In the genomic region with DNA sequence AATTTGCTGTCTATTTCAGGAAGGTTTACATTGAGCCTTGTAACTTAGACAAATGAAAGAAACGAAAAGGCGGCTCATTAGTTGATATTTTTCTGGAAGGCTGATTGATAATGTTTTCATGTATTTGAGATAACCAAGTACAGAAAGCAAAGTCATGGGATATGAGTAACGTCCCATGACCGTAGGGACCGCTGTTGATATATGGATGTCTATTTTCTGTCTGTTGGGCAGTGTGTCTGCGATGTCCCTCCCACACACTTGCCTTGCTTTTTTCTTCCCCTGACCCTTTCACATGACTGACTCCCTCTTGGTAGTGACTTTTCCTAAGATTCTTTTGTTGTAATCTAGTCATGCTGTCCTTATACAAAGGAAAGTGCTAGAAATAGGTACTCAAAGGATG, we compare ENCODE assay signal across 1 cellular context.
A peak's percentile ranks its signal among the peaks of the same experiment; 100 is the strongest.
TF ChIP-seq lines count a peak whose summit lies in the region.

No MANE protein-coding gene starts in this region.

TF ChIP-seq in K562, 482 proteins besides CTCF, POLR2A, EP300 and RAD21 (continued from another document and continues in another):
- TF ChIP-seq, protein P1, sequence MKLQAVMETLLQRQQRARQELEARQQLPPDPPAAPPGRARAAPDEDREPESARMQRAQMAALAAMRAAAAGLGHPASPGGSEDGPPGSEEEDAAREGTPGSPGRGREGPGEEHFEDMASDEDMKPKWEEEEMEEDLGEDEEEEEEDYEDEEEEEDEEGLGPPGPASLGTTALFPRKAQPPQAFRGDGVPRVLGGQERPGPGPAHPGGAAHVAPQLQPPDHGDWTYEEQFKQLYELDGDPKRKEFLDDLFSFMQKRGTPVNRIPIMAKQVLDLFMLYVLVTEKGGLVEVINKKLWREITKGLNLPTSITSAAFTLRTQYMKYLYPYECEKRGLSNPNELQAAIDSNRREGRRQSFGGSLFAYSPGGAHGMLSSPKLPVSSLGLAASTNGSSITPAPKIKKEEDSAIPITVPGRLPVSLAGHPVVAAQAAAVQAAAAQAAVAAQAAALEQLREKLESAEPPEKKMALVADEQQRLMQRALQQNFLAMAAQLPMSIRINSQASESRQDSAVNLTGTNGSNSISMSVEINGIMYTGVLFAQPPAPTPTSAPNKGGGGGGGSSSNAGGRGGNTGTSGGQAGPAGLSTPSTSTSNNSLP (IDR thresholded peaks at IDR 0.05; ENCODE audit: borderline replicate concordance, low read depth, low read length), result no peak
- TF ChIP-seq, protein P2, sequence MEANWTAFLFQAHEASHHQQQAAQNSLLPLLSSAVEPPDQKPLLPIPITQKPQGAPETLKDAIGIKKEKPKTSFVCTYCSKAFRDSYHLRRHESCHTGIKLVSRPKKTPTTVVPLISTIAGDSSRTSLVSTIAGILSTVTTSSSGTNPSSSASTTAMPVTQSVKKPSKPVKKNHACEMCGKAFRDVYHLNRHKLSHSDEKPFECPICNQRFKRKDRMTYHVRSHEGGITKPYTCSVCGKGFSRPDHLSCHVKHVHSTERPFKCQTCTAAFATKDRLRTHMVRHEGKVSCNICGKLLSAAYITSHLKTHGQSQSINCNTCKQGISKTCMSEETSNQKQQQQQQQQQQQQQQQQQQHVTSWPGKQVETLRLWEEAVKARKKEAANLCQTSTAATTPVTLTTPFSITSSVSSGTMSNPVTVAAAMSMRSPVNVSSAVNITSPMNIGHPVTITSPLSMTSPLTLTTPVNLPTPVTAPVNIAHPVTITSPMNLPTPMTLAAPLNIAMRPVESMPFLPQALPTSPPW (CRISPR knock-in tag; IDR thresholded peaks at IDR 0.05), result 0 out of 2 replicates have a peak, but pooled peaks have one; percentile 17
- no peak for TF ChIP-seq SRSF7 (optimal IDR thresholded peaks at IDR 0.05; ENCODE audit: low read depth, low read length)
- no peak for TF ChIP-seq CBX8 (IDR thresholded peaks at IDR 0.05; ENCODE audit: borderline replicate concordance, extremely low read depth, low read depth, low read length, poor library complexity, severe bottlenecking)
- TF ChIP-seq TEAD4 (IDR thresholded peaks at IDR 0.05; ENCODE audit: low read length), result no peak
- no peak for TF ChIP-seq TEAD4 (CRISPR knock-in tag; IDR thresholded peaks at IDR 0.05; ENCODE audit: borderline replicate concordance)
- no peak for TF ChIP-seq GTF2A2 (tag; IDR thresholded peaks at IDR 0.05)
- no peak for TF ChIP-seq ETV6 (IDR thresholded peaks at IDR 0.05; ENCODE audit: borderline replicate concordance in 1 of 2, low read depth in 2 of 2, low read length in 1 of 2)
- no peak for TF ChIP-seq ETV6 (CRISPR knock-in tag; IDR thresholded peaks at IDR 0.05; ENCODE audit: borderline replicate concordance)
- no peak for TF ChIP-seq ZNF584 (CRISPR knock-in tag; IDR thresholded peaks at IDR 0.05; ENCODE audit: low read depth)
- TF ChIP-seq MECOM (CRISPR knock-in tag; IDR thresholded peaks at IDR 0.05), result no peak
- TF ChIP-seq, protein P3, sequence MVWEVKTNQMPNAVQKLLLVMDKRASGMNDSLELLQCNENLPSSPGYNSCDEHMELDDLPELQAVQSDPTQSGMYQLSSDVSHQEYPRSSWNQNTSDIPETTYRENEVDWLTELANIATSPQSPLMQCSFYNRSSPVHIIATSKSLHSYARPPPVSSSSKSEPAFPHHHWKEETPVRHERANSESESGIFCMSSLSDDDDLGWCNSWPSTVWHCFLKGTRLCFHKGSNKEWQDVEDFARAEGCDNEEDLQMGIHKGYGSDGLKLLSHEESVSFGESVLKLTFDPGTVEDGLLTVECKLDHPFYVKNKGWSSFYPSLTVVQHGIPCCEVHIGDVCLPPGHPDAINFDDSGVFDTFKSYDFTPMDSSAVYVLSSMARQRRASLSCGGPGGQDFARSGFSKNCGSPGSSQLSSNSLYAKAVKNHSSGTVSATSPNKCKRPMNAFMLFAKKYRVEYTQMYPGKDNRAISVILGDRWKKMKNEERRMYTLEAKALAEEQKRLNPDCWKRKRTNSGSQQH (CRISPR knock-in tag; IDR thresholded peaks at IDR 0.05), result no peak
- TF ChIP-seq ZNF507 (tag; conservative IDR thresholded peaks at IDR 0.05), result no peak
- no peak for TF ChIP-seq JUN (IDR thresholded peaks at IDR 0.05; ENCODE audit: borderline replicate concordance, low read depth, low read length)
- no peak for TF ChIP-seq JUN (CRISPR knock-in tag; IDR thresholded peaks at IDR 0.05; ENCODE audit: borderline replicate concordance)
- TF ChIP-seq ARID1B (IDR thresholded peaks at IDR 0.05), result peak; percentile 69
- TF ChIP-seq, protein P4, sequence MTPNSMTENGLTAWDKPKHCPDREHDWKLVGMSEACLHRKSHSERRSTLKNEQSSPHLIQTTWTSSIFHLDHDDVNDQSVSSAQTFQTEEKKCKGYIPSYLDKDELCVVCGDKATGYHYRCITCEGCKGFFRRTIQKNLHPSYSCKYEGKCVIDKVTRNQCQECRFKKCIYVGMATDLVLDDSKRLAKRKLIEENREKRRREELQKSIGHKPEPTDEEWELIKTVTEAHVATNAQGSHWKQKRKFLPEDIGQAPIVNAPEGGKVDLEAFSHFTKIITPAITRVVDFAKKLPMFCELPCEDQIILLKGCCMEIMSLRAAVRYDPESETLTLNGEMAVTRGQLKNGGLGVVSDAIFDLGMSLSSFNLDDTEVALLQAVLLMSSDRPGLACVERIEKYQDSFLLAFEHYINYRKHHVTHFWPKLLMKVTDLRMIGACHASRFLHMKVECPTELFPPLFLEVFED (CRISPR knock-in tag; conservative IDR thresholded peaks at IDR 0.05), result no peak
- no peak for TF ChIP-seq SREBF2 (CRISPR knock-in tag; IDR thresholded peaks at IDR 0.05)
- no peak for TF ChIP-seq BCL6 (CRISPR knock-in tag; IDR thresholded peaks at IDR 0.05)
- TF ChIP-seq ZNF586 (CRISPR knock-in tag; conservative IDR thresholded peaks at IDR 0.05), result no peak
- TF ChIP-seq ZNF41 (CRISPR knock-in tag; conservative IDR thresholded peaks at IDR 0.05), result no peak
- TF ChIP-seq ZNF24 (IDR thresholded peaks at IDR 0.05), result no peak
- TF ChIP-seq ZNF695 (CRISPR knock-in tag; IDR thresholded peaks at IDR 0.05), result no peak
- no peak for TF ChIP-seq ZNF354B (CRISPR knock-in tag; IDR thresholded peaks at IDR 0.05)
- TF ChIP-seq PHF21A (IDR thresholded peaks at IDR 0.05; ENCODE audit: borderline replicate concordance, low read depth), result no peak
- no peak for TF ChIP-seq ZNF431 (CRISPR knock-in tag; IDR thresholded peaks at IDR 0.05)
- no peak for TF ChIP-seq ZNF23 (CRISPR knock-in tag; IDR thresholded peaks at IDR 0.05)
- TF ChIP-seq CC2D1A (IDR thresholded peaks at IDR 0.05), result no peak
- TF ChIP-seq, protein P5, sequence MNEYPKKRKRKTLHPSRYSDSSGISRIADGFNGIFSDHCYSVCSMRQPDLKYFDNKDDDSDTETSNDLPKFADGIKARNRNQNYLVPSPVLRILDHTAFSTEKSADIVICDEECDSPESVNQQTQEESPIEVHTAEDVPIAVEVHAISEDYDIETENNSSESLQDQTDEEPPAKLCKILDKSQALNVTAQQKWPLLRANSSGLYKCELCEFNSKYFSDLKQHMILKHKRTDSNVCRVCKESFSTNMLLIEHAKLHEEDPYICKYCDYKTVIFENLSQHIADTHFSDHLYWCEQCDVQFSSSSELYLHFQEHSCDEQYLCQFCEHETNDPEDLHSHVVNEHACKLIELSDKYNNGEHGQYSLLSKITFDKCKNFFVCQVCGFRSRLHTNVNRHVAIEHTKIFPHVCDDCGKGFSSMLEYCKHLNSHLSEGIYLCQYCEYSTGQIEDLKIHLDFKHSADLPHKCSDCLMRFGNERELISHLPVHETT (CRISPR knock-in tag; conservative IDR thresholded peaks at IDR 0.05 in 1 of 2, IDR thresholded peaks at IDR 0.05 in 1 of 2), result no peak; a peak in 1 of 4 replicates
- peak; percentile 69 for TF ChIP-seq NFE2 (IDR thresholded peaks at IDR 0.05; ENCODE audit: low read depth)
- TF ChIP-seq EGR1 (conservative IDR thresholded peaks at IDR 0.05), result peak; percentile 82
- TF ChIP-seq, protein P6, sequence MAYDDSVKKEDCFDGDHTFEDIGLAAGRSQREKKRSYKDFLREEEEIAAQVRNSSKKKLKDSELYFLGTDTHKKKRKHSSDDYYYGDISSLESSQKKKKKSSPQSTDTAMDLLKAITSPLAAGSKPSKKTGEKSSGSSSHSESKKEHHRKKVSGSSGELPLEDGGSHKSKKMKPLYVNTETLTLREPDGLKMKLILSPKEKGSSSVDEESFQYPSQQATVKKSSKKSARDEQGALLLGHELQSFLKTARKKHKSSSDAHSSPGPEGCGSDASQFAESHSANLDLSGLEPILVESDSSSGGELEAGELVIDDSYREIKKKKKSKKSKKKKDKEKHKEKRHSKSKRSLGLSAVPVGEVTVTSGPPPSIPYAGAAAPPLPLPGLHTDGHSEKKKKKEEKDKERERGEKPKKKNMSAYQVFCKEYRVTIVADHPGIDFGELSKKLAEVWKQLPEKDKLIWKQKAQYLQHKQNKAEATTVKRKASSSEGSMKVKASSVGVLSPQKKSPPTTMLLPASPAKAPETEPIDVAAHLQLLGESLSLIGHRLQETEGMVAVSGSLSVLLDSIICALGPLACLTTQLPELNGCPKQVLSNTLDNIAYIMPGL (CRISPR knock-in tag; IDR thresholded peaks at IDR 0.05), result no peak
- no peak for TF ChIP-seq CREBBP (IDR thresholded peaks at IDR 0.05; ENCODE audit: low read depth, low read length)
- TF ChIP-seq, protein P7, sequence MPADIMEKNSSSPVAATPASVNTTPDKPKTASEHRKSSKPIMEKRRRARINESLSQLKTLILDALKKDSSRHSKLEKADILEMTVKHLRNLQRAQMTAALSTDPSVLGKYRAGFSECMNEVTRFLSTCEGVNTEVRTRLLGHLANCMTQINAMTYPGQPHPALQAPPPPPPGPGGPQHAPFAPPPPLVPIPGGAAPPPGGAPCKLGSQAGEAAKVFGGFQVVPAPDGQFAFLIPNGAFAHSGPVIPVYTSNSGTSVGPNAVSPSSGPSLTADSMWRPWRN (IDR thresholded peaks at IDR 0.05; ENCODE audit: low read depth), result no peak
- TF ChIP-seq, protein P8, sequence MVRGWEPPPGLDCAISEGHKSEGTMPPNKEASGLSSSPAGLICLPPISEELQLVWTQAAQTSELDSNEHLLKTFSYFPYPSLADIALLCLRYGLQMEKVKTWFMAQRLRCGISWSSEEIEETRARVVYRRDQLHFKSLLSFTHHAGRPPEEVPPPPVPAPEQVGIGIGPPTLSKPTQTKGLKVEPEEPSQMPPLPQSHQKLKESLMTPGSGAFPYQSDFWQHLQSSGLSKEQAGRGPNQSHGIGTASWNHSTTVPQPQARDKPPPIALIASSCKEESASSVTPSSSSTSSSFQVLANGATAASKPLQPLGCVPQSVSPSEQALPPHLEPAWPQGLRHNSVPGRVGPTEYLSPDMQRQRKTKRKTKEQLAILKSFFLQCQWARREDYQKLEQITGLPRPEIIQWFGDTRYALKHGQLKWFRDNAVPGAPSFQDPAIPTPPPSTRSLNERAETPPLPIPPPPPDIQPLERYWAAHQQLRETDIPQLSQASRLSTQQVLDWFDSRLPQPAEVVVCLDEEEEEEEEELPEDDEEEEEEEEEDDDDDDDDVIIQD (CRISPR knock-in tag; IDR thresholded peaks at IDR 0.05), result no peak
- 0 out of 4 replicates have a peak, but pooled peaks of 1 of the 2 experiments have one; percentile 9 for TF ChIP-seq NRF1 (conservative IDR thresholded peaks at IDR 0.05 in 1 of 2, IDR thresholded peaks at IDR 0.05 in 1 of 2)
- TF ChIP-seq, protein P9, sequence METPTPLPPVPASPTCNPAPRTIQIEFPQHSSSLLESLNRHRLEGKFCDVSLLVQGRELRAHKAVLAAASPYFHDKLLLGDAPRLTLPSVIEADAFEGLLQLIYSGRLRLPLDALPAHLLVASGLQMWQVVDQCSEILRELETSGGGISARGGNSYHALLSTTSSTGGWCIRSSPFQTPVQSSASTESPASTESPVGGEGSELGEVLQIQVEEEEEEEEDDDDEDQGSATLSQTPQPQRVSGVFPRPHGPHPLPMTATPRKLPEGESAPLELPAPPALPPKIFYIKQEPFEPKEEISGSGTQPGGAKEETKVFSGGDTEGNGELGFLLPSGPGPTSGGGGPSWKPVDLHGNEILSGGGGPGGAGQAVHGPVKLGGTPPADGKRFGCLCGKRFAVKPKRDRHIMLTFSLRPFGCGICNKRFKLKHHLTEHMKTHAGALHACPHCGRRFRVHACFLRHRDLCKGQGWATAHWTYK (CRISPR knock-in tag; IDR thresholded peaks at IDR 0.05), result no peak
- TF ChIP-seq, protein P10, sequence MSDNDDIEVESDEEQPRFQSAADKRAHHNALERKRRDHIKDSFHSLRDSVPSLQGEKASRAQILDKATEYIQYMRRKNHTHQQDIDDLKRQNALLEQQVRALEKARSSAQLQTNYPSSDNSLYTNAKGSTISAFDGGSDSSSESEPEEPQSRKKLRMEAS (CRISPR knock-in tag; IDR thresholded peaks at IDR 0.05), result no peak
